ENCODE assay signal across 1 cellular context in the genomic region with DNA sequence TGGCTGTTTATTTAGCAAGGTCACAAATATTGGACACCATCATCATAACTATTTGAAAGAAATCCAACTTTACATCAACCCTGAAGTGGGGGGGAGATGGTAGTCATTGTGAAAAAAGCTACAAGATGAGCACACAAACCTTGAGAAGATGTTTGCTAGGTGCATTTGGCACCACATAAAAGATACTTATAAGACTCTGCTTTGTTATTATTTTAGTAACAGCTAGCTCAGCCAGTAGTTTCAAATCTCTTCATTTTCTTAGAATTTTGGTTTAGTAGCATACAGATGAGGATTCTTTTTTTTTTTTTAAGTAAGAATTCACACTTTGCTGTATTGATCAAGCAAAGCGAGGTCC.
TF ChIP-seq lines count a peak whose summit lies in the region.

No MANE protein-coding gene starts in this region.

TF ChIP-seq in IMR-90, 13 proteins besides CTCF, POLR2A, EP300 and RAD21 (continued from another document):
- TF ChIP-seq FOS (IDR thresholded peaks at IDR 0.05; ENCODE audit: low read depth, low read length) (no peak), CEBPB (IDR thresholded peaks at IDR 0.05; ENCODE audit: low read depth, low read length) (no peak), MAFK (IDR thresholded peaks at IDR 0.05; ENCODE audit: low read depth, low read length) (no peak), NFE2L2 (IDR thresholded peaks at IDR 0.05; ENCODE audit: low read depth, low read length) (no peak), SMC3 (IDR thresholded peaks at IDR 0.05; ENCODE audit: low read depth, low read length) (no peak), MXI1 (IDR thresholded peaks at IDR 0.05; ENCODE audit: borderline replicate concordance, low read depth, low read length) (no peak), RFX5 (IDR thresholded peaks at IDR 0.05; ENCODE audit: low read depth, low read length) (no peak)
- TF ChIP-seq, protein P1, sequence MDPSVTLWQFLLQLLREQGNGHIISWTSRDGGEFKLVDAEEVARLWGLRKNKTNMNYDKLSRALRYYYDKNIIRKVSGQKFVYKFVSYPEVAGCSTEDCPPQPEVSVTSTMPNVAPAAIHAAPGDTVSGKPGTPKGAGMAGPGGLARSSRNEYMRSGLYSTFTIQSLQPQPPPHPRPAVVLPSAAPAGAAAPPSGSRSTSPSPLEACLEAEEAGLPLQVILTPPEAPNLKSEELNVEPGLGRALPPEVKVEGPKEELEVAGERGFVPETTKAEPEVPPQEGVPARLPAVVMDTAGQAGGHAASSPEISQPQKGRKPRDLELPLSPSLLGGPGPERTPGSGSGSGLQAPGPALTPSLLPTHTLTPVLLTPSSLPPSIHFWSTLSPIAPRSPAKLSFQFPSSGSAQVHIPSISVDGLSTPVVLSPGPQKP (IDR thresholded peaks at IDR 0.05; ENCODE audit: borderline replicate concordance, low read depth, low read length): no peak
- TF ChIP-seq, protein P2, sequence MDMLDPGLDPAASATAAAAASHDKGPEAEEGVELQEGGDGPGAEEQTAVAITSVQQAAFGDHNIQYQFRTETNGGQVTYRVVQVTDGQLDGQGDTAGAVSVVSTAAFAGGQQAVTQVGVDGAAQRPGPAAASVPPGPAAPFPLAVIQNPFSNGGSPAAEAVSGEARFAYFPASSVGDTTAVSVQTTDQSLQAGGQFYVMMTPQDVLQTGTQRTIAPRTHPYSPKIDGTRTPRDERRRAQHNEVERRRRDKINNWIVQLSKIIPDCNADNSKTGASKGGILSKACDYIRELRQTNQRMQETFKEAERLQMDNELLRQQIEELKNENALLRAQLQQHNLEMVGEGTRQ (IDR thresholded peaks at IDR 0.05; ENCODE audit: low read depth, low read length): no peak
